Comparison of ENCODE assay signal across 31 cellular contexts in genomic region chr3:46916799-46917198, GRCh38. TPM values are rescaled to one million over a fixed set of nuclear protein-coding genes. Genes with fewer than 3 reads are reported as not detected.
"Had no signal": no experiment of that assay in that cellular context is flagged by ENCODE, and none has a peak within 500 bp of the region (broad histone marks: within the 10 kb centered on the region; RNA-seq: fewer than 3 reads in every experiment).

No MANE protein-coding gene starts in this region.

- H3K27ac Mint-ChIP-seq: activated CD4-positive, alpha-beta memory T cell treated with anti-CD3 and anti-CD28 coated beads for 36 hours; activated CD4-positive, alpha-beta T cell treated with anti-CD3 and anti-CD28 coated beads, Interleukin-2, amount 10 ng/mL, durations not matched to agents 24 days and 14 days; endodermal cell; mesothelial cell of epicardium; progenitor cell of endocrine pancreas; stimulated activated memory B cell treated with anti-CD40 and anti-IgM and Interleukin-4, amounts not matched to agents 10 μg/mL and 1 μg/mL and 100 μg/mL, for 72 hours had no signal

- H3K4me3 Mint-ChIP-seq: activated CD4-positive, alpha-beta memory T cell treated with anti-CD3 and anti-CD28 coated beads for 36 hours; activated CD4-positive, alpha-beta T cell treated with anti-CD3 and anti-CD28 coated beads, Interleukin-2, amount 10 ng/mL, durations not matched to agents 24 days and 14 days; activated naive CD4-positive, alpha-beta T cell treated with anti-CD3 and anti-CD28 coated beads for 36 hours; activated T-cell treated with anti-CD3 and anti-CD28 coated beads, Interleukin-2, amount 50 U/mL, for 4 hours; endodermal cell; mesothelial cell of epicardium; naive B cell; nephron progenitor cell; stimulated activated memory B cell treated with anti-CD40 and anti-IgM and Interleukin-4, amounts not matched to agents 10 μg/mL and 1 μg/mL and 100 μg/mL, for 72 hours had no signal

- H3K9me3 ChIP-seq: breast epithelium, neutrophil, tibial nerve had no signal

- DNase-seq: activated CD4-positive, alpha-beta memory T cell treated with anti-CD3 and anti-CD28 coated beads for 36 hours; activated CD4-positive, alpha-beta T cell treated with anti-CD3 and anti-CD28 coated beads, Interleukin-2, amount 10 ng/mL, durations not matched to agents 24 days and 14 days; activated CD8-positive, alpha-beta memory T cell treated with anti-CD3 and anti-CD28 coated beads, Interleukin-2, amount 50 U/mL, for 4 hours; activated effector memory CD4-positive, alpha-beta T cell treated with anti-CD3 and anti-CD28 coated beads, Interleukin-2, amount 50 U/mL, for 16 hours; activated naive CD4-positive, alpha-beta T cell treated with anti-CD3 and anti-CD28 coated beads for 36 hours; activated T-cell treated with anti-CD3 and anti-CD28 coated beads, Interleukin-2, amount 50 U/mL, for 4 hours; central memory CD4-positive, alpha-beta T cell; endodermal cell; foreskin fibroblast; hypothalamus; immature natural killer cell; kidney; left colon; naive B cell; nephron progenitor cell; stimulated activated CD4-positive, alpha-beta T cell treated with anti-CD3 and anti-CD28 coated beads, Interleukin-4, amount 100 ng/mL, for 4 hours; stimulated activated CD8-positive, alpha-beta memory T cell treated with anti-CD3 and anti-CD28 coated beads, Interleukin-4, amount 100 ng/mL, for 48 hours; T-helper 9 cell; WERI-Rb-1 had no signal

- ATAC-seq: activated CD4-positive, CD25-positive, alpha-beta regulatory T cell treated with anti-CD3 and anti-CD28 coated beads, Interleukin-2, amount 50 U/mL, for 24 hours; activated T-cell treated with anti-CD3 and anti-CD28 coated beads, Interleukin-2, amount 50 U/mL, for 4 hours; esophagus mucosa; left colon; sciatic nerve; stimulated activated memory B cell treated with anti-CD40 and anti-IgM and Interleukin-4, amounts not matched to agents 10 μg/mL and 1 μg/mL and 100 μg/mL, for 72 hours had no signal

- H3K4me3 ChIP-seq: breast epithelium, skin epidermis, tibial nerve had no signal

- H3K27me3 Mint-ChIP-seq: activated CD4-positive, alpha-beta memory T cell treated with anti-CD3 and anti-CD28 coated beads for 36 hours; activated CD4-positive, alpha-beta T cell treated with anti-CD3 and anti-CD28 coated beads, Interleukin-2, amount 10 ng/mL, durations not matched to agents 24 days and 14 days; naive B cell; progenitor cell of endocrine pancreas; stimulated activated memory B cell treated with anti-CD40 and anti-IgM and Interleukin-4, amounts not matched to agents 10 μg/mL and 1 μg/mL and 100 μg/mL, for 72 hours had no signal

- H3K36me3 ChIP-seq: breast epithelium had no signal

- H3K27me3 ChIP-seq: breast epithelium, neutrophil, tibial nerve had no signal

- H3K4me1 ChIP-seq: breast epithelium, tibial nerve had no signal

- H3K9me3 Mint-ChIP-seq: activated CD4-positive, alpha-beta memory T cell treated with anti-CD3 and anti-CD28 coated beads for 36 hours; activated naive CD4-positive, alpha-beta T cell treated with anti-CD3 and anti-CD28 coated beads for 36 hours; activated T-cell treated with anti-CD3 and anti-CD28 coated beads, Interleukin-2, amount 50 U/mL, for 4 hours had no signal

- H3K4me1 Mint-ChIP-seq: endodermal cell; nephron progenitor cell; stimulated activated memory B cell treated with anti-CD40 and anti-IgM and Interleukin-4, amounts not matched to agents 10 μg/mL and 1 μg/mL and 100 μg/mL, for 72 hours had no signal

- H3K27ac ChIP-seq: breast epithelium, neutrophil, skin epidermis, tibial nerve, WERI-Rb-1 had no signal

RNA-seq across cellular contexts. Expression of gene PTH1R, which starts 39.3 kb away (rescaled TPM):
- total RNA-seq: activated CD4-positive, alpha-beta memory T cell treated with anti-CD3 and anti-CD28 coated beads for 36 hours; activated CD4-positive, alpha-beta T cell treated with anti-CD3 and anti-CD28 coated beads, Interleukin-2, amount 10 ng/mL, durations not matched to agents 24 days and 14 days; activated CD8-positive, alpha-beta memory T cell treated with anti-CD3 and anti-CD28 coated beads for 36 hours; activated naive CD4-positive, alpha-beta T cell treated with anti-CD3 and anti-CD28 coated beads for 36 hours; activated T-cell treated with anti-CD3 and anti-CD28 coated beads, Interleukin-2, amount 50 U/mL, for 4 hours; T-helper 1 cell treated with Interleukin-12 subunit alpha and Interleukin-12 subunit beta and Interleukin-4 antibody, amounts not matched to agents 30 ng/mL and 1 ng/mL, for 36 hours had no signal
- polyA plus RNA-seq: immature natural killer cell had no signal

RNA-seq across cellular contexts. Expression of gene MYL3, which starts 53.6 kb away (rescaled TPM):
- total RNA-seq: activated CD4-positive, alpha-beta memory T cell treated with anti-CD3 and anti-CD28 coated beads for 36 hours; activated CD4-positive, alpha-beta T cell treated with anti-CD3 and anti-CD28 coated beads, Interleukin-2, amount 10 ng/mL, durations not matched to agents 24 days and 14 days; activated CD8-positive, alpha-beta memory T cell treated with anti-CD3 and anti-CD28 coated beads for 36 hours; activated naive CD4-positive, alpha-beta T cell treated with anti-CD3 and anti-CD28 coated beads for 36 hours; activated T-cell treated with anti-CD3 and anti-CD28 coated beads, Interleukin-2, amount 50 U/mL, for 4 hours; progenitor cell of endocrine pancreas; T-helper 1 cell treated with Interleukin-12 subunit alpha and Interleukin-12 subunit beta and Interleukin-4 antibody, amounts not matched to agents 30 ng/mL and 1 ng/mL, for 36 hours had no signal
- polyA plus RNA-seq: immature natural killer cell had no signal
